19 cellular contexts compared by ENCODE assay signal in genomic region chr2:183126635-183127034, GRCh38. TPM values are rescaled to one million over a fixed set of nuclear protein-coding genes. Genes with fewer than 3 reads are reported as not detected.
DNase-seq lines count a peak whose midpoint lies in the region; TF ChIP-seq lines count a peak whose summit lies in the region.
"Had no signal": no experiment of that assay in that cellular context is flagged by ENCODE, and none has a peak within 500 bp of the region (broad histone marks: within the 10 kb centered on the region; RNA-seq: fewer than 3 reads in every experiment).

No MANE protein-coding gene starts in this region.

- H3K4me3 ChIP-seq in liver (ENCODE audit: low read depth in 1 of 3, low read length in 3 of 3): no peak overlapping the region
- no peak overlapping the region for H3K4me3 ChIP-seq in brain microvascular endothelial cell (ENCODE audit: low read depth, low read length)

- no peak overlapping the region for H3K27ac ChIP-seq in liver (ENCODE audit: low read depth in 1 of 2, low read length in 2 of 2)
- no peak overlapping the region for H3K27ac ChIP-seq in brain microvascular endothelial cell
- H3K27ac ChIP-seq: parathyroid adenoma, SJSA1 had no signal

- no peak for TF ChIP-seq CTCF in liver (IDR thresholded peaks at IDR 0.05; ENCODE audit: low read depth, low read length, missing input control)
- no peak for TF ChIP-seq CTCF in brain microvascular endothelial cell (IDR thresholded peaks at IDR 0.05; ENCODE audit: low read depth, low read length, missing control alignments)
- no peak for TF ChIP-seq CTCF in GM10266 (IDR thresholded peaks at IDR 0.05; ENCODE audit: control insufficient read depth, insufficient read depth, low read depth, missing control alignments)

- TF ChIP-seq RAD21 in liver (IDR thresholded peaks at IDR 0.05): no peak

- H3K27me3 ChIP-seq in liver (ENCODE audit: control insufficient read depth in 4 of 4, insufficient read depth in 4 of 4, low read length in 3 of 4) (no peaks in the 10 kb centered on the region), brain microvascular endothelial cell (replicated peaks) (no peaks in the 10 kb centered on the region)
- H3K27me3 ChIP-seq: SJSA1 had no signal

- H3K36me3 Mint-ChIP-seq in T-helper 2 cell treated with Interferon-gamma antibody and Interleukin-4, amounts not matched to agents 5 μg/mL and 100 μg/mL, for 36 hours (ENCODE audit: low read depth): peaks cover 12% of the 10 kb centered on the region
- peaks cover 30% of the 10 kb centered on the region for H3K36me3 Mint-ChIP-seq in activated naive CD8-positive, alpha-beta T cell treated with anti-CD3 and anti-CD28 coated beads for 36 hours

- 66% methylated on average over 2 of the region's 2 CpGs for WGBS in liver

- peak overlapping the region; percentile 97 for H3K4me3 Mint-ChIP-seq in T-helper 2 cell treated with Interferon-gamma antibody and Interleukin-4, amounts not matched to agents 5 μg/mL and 100 μg/mL, for 36 hours
- H3K4me3 Mint-ChIP-seq in activated naive CD8-positive, alpha-beta T cell treated with anti-CD3 and anti-CD28 coated beads for 36 hours: peak overlapping the region; percentile 96
- H3K4me3 Mint-ChIP-seq: dendritic cell treated with granulocyte-macrophage colony-stimulating factor and Interleukin-4, amounts not matched to agents 40 ng/mL and 50 ng/mL, for 4 days had no signal

- no peak overlapping the region for H3K27ac Mint-ChIP-seq in T-helper 2 cell treated with Interferon-gamma antibody and Interleukin-4, amounts not matched to agents 5 μg/mL and 100 μg/mL, for 36 hours
- no peak overlapping the region for H3K27ac Mint-ChIP-seq in activated naive CD8-positive, alpha-beta T cell treated with anti-CD3 and anti-CD28 coated beads for 36 hours
- H3K27ac Mint-ChIP-seq: dendritic cell treated with granulocyte-macrophage colony-stimulating factor and Interleukin-4, amounts not matched to agents 40 ng/mL and 50 ng/mL, for 4 days; stimulated activated memory B cell treated with anti-CD40 and anti-IgM and Interleukin-4, amounts not matched to agents 10 μg/mL and 1 μg/mL and 100 μg/mL, for 72 hours had no signal

- H3K9ac ChIP-seq in liver (ENCODE audit: low read depth in 1 of 2, low read length in 2 of 2): no peak overlapping the region
- H3K9ac ChIP-seq: parathyroid adenoma had no signal

- H3K27me3 Mint-ChIP-seq in T-helper 2 cell treated with Interferon-gamma antibody and Interleukin-4, amounts not matched to agents 5 μg/mL and 100 μg/mL, for 36 hours (ENCODE audit: low read depth): peaks cover 2% of the 10 kb centered on the region
- H3K27me3 Mint-ChIP-seq in activated naive CD8-positive, alpha-beta T cell treated with anti-CD3 and anti-CD28 coated beads for 36 hours: peaks cover 10% of the 10 kb centered on the region

- peaks cover 0 to 3% (median 0%) of the 10 kb centered on the region in 4 donors for H3K36me3 ChIP-seq in liver (ENCODE audit: control insufficient read depth in 4 of 4, insufficient read depth in 3 of 4, low read depth in 1 of 4, low read length in 3 of 4)
- no peaks in the 10 kb centered on the region for H3K36me3 ChIP-seq in brain microvascular endothelial cell (replicated peaks)

- no peaks in the 10 kb centered on the region for H3K9me3 Mint-ChIP-seq in T-helper 2 cell treated with Interferon-gamma antibody and Interleukin-4, amounts not matched to agents 5 μg/mL and 100 μg/mL, for 36 hours
- no peaks in the 10 kb centered on the region for H3K9me3 Mint-ChIP-seq in activated naive CD8-positive, alpha-beta T cell treated with anti-CD3 and anti-CD28 coated beads for 36 hours
- H3K9me3 Mint-ChIP-seq: dendritic cell treated with granulocyte-macrophage colony-stimulating factor and Interleukin-4, amounts not matched to agents 40 ng/mL and 50 ng/mL, for 4 days; stimulated activated memory B cell treated with anti-CD40 and anti-IgM and Interleukin-4, amounts not matched to agents 10 μg/mL and 1 μg/mL and 100 μg/mL, for 72 hours had no signal

- no peak for DNase-seq in T-helper 2 cell treated with Interferon-gamma antibody and Interleukin-4, amounts not matched to agents 5 μg/mL and 100 μg/mL, for 36 hours (ENCODE audit: low spot score)
- DNase-seq in T-helper 2 cell (no peak), HCEC 1CT (peak; percentile 27), CD1c-positive myeloid dendritic cell (ENCODE audit: extremely low spot score) (no peak), brain microvascular endothelial cell (no peak), GM10266 (ENCODE audit: extremely low spot score) (no peak)
- DNase-seq in activated naive CD8-positive, alpha-beta T cell treated with anti-CD3 and anti-CD28 coated beads for 36 hours: no peak
- DNase-seq: 8988T; activated CD4-positive, alpha-beta T cell treated with anti-CD3 and anti-CD28 coated beads for 48 hours; activated effector memory CD4-positive, alpha-beta T cell treated with Interleukin-2 at 50 U/mL for 16 hours; GDM1; glutamatergic neuron; NCI-H1048; trophoblast cell had no signal

- H3K4me1 ChIP-seq in liver (ENCODE audit: control insufficient read depth in 4 of 4, insufficient read depth in 4 of 4, low read length in 3 of 4): peaks cover 5 to 22% (median 12%) of the 10 kb centered on the region in 4 donors
- H3K4me1 ChIP-seq: parathyroid adenoma had no signal

- H3K4me1 Mint-ChIP-seq in T-helper 2 cell treated with Interferon-gamma antibody and Interleukin-4, amounts not matched to agents 5 μg/mL and 100 μg/mL, for 36 hours (ENCODE audit: low read depth): peaks cover 19% of the 10 kb centered on the region
- H3K4me1 Mint-ChIP-seq in activated naive CD8-positive, alpha-beta T cell treated with anti-CD3 and anti-CD28 coated beads for 36 hours: peaks cover 33% of the 10 kb centered on the region

- in situ Hi-C loops in brain microvascular endothelial cell (cut with HindIII; ENCODE audit: low pct_ligation_motif_present, low sequenced_read_pairs): no loop called here

- H3K9me3 ChIP-seq in liver (ENCODE audit: control insufficient read depth in 4 of 4, low read length in 3 of 4): no peaks in the 10 kb centered on the region
- H3K9me3 ChIP-seq: SJSA1 had no signal

TF ChIP-seq in liver, 16 proteins besides CTCF, POLR2A, EP300 and RAD21 (continues in another document):
- no peak for TF ChIP-seq EGR1 (IDR thresholded peaks at IDR 0.05; ENCODE audit: low read depth in 2 of 2)
- peak; percentile 80 to 84 for TF ChIP-seq JUND (IDR thresholded peaks at IDR 0.05)
- peak in 1 of 2 donors; percentile 25 for TF ChIP-seq HNF4A (conservative IDR thresholded peaks at IDR 0.05)
- peak; percentile 34 to 41 for TF ChIP-seq RXRA (IDR thresholded peaks at IDR 0.05)
- no peak for TF ChIP-seq HNF4G (IDR thresholded peaks at IDR 0.05)
- TF ChIP-seq SP1 (IDR thresholded peaks at IDR 0.05): no peak
- TF ChIP-seq FOXA2 (IDR thresholded peaks at IDR 0.05): no peak
- TF ChIP-seq TAF1 (conservative IDR thresholded peaks at IDR 0.05): no peak
- TF ChIP-seq REST (IDR thresholded peaks at IDR 0.05): no peak
- TF ChIP-seq MAX (IDR thresholded peaks at IDR 0.05): no peak
- TF ChIP-seq GABPA (IDR thresholded peaks at IDR 0.05 in 1 of 2, conservative IDR thresholded peaks at IDR 0.05 in 1 of 2): peak in 1 of 2 donors; percentile 32
- TF ChIP-seq ATF3 (IDR thresholded peaks at IDR 0.05): no peak
- TF ChIP-seq NR2F2 (IDR thresholded peaks at IDR 0.05): no peak

RNA-seq across cellular contexts. Expression of gene NUP35, which starts 2.4 kb away (rescaled TPM):
- 10 to 100 TPM; 37.4 to 38.7 TPM for total RNA-seq in activated naive CD8-positive, alpha-beta T cell treated with anti-CD3 and anti-CD28 coated beads for 36 hours
- 10 to 100 TPM; 13.4 to 15.0 TPM for total RNA-seq in liver
- polyA plus RNA-seq in liver: 1 to 10 TPM; 6.8 to 8.1 TPM

RNA-seq across cellular contexts. Expression of gene DUSP19, which starts 48.1 kb away (rescaled TPM):
- 1 to 10 TPM; 2.0 to 2.9 TPM for total RNA-seq in activated naive CD8-positive, alpha-beta T cell treated with anti-CD3 and anti-CD28 coated beads for 36 hours
- 1 to 10 TPM; 1.1 to 2.2 TPM for total RNA-seq in liver
- polyA plus RNA-seq in liver: under 1 TPM; 0.27 to 0.28 TPM
